ENCODE assay signal across 20 cellular contexts in the genomic region with DNA sequence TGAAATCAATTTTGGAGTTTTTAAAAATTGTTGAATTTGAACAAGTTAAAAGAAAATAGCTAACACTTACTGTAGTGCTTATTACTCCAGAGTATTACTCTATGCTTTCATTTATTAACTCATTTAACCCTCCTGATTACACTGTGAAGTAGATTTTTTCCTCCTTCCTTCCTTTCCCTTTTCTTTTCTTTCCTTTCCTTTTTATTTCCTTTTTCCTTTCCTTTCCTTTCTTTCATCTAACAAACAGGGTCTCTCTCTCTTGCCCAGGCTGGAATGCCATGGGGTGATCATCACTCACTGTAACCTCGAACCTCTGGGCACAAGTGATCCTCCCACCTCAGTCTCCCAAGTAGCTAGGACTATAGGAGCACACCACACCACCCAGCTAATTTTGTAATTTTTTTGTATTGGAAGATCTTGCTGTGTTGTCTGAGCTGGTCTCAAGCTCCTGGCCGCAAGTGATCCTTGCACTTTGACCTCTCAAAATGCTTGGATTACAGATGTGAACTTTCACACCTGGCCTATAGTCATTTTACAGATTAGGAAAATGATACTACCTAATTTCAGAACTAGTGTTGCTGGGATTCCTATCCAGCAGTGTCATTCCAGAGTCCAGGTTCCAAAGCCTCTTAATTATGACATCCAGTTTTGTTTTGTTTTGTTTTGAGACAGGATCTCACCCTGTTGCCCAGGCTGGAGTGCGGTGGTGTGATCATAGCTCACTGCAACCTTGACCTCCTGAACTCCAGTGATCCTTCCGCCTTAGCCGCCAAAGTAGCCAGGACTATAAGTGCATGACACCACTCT. TPM values are rescaled to one million over a fixed set of nuclear protein-coding genes. Genes with fewer than 3 reads are reported as not detected.
DNase-seq lines count a peak whose midpoint lies in the region; ATAC-seq and TF ChIP-seq lines count a peak whose summit lies in the region.
"Had no signal": no experiment of that assay in that cellular context is flagged by ENCODE, and none has a peak within 500 bp of the region (broad histone marks: within the 10 kb centered on the region; RNA-seq: fewer than 3 reads in every experiment).

No MANE protein-coding gene starts in this region.

- H3K36me3 Mint-ChIP-seq in activated CD8-positive, alpha-beta T cell treated with anti-CD3 and anti-CD28 coated beads for 36 hours (ENCODE audit: low read depth), result peaks cover 24% of the 10 kb centered on the region
- H3K36me3 Mint-ChIP-seq in activated CD8-positive, alpha-beta T cell treated with anti-CD3 and anti-CD28 coated beads, Interleukin-2, amount 10 ng/mL, durations not matched to agents 7 days and 5 days (ENCODE audit: low read depth), result peaks cover 28% of the 10 kb centered on the region
- H3K36me3 Mint-ChIP-seq in WTC11 (peaks cover 32% of the 10 kb centered on the region), immature natural killer cell (peaks cover 7 to 20% (median 8%) of the 10 kb centered on the region in 3 donors), progenitor cell of endocrine pancreas (ENCODE audit: insufficient read depth) (peaks cover 32% of the 10 kb centered on the region)

- intact Hi-C loops in activated CD8-positive, alpha-beta T cell treated with anti-CD3 and anti-CD28 coated beads for 36 hours (cut with micrococcal nuclease), result no loop called here

- TF ChIP-seq CTCF in activated CD8-positive, alpha-beta T cell treated with anti-CD3 and anti-CD28 coated beads for 36 hours (IDR thresholded peaks at IDR 0.05), result no peak
- TF ChIP-seq CTCF in WTC11 (IDR thresholded peaks at IDR 0.05) (no peak), progenitor cell of endocrine pancreas (IDR thresholded peaks at IDR 0.05; ENCODE audit: unreplicated experiment) (no peak)

- POLR2A ChIA-PET in activated CD8-positive, alpha-beta T cell treated with anti-CD3 and anti-CD28 coated beads for 36 hours (lab: Charles Lee), result no interaction called here
- POLR2A ChIA-PET in activated CD8-positive, alpha-beta T cell treated with anti-CD3 and anti-CD28 coated beads, Interleukin-2, amount 10 ng/mL, durations not matched to agents 7 days and 5 days (lab: Charles Lee), result no interaction called here
- POLR2A ChIA-PET in WTC11 (lab: Charles Lee), result interaction anchor here (0.5 kb wide), 1 partner anchor 80 kb away, joined by 3 read pairs; no protein-coding TSS in a partner anchor

- no peak overlapping the region for H3K4me3 Mint-ChIP-seq in activated CD8-positive, alpha-beta T cell treated with anti-CD3 and anti-CD28 coated beads for 36 hours
- H3K4me3 Mint-ChIP-seq in activated CD8-positive, alpha-beta T cell treated with anti-CD3 and anti-CD28 coated beads, Interleukin-2, amount 10 ng/mL, durations not matched to agents 7 days and 5 days, result no peak overlapping the region
- H3K4me3 Mint-ChIP-seq in WTC11 (no peak overlapping the region), immature natural killer cell (peak overlapping the region in 1 of 5 donors; percentile 36), progenitor cell of endocrine pancreas (ENCODE audit: low read depth) (no peak overlapping the region)
- H3K4me3 Mint-ChIP-seq: activated naive CD8-positive, alpha-beta T cell treated with anti-CD3 and anti-CD28 coated beads, Interleukin-2, amount 10 ng/mL, durations not matched to agents 7 days and 5 days had no signal

- DNase-seq in activated CD8-positive, alpha-beta T cell treated with anti-CD3 and anti-CD28 coated beads for 36 hours, result no peak
- DNase-seq in activated CD8-positive, alpha-beta T cell treated with anti-CD3 and anti-CD28 coated beads, Interleukin-2, amount 10 ng/mL, durations not matched to agents 7 days and 5 days, result no peak
- DNase-seq in WTC11 (ENCODE audit: low spot score) (no peak), immature natural killer cell (no peak), progenitor cell of endocrine pancreas (ENCODE audit: low spot score, unreplicated experiment) (no peak), T-helper 1 cell (no peak)
- DNase-seq: 8988T; activated CD8-positive, alpha-beta memory T cell treated with anti-CD3 and anti-CD28 coated beads, Interleukin-2, amount 50 U/mL, for 48 hours; activated naive CD8-positive, alpha-beta T cell treated with anti-CD3 and anti-CD28 coated beads, Interleukin-2, amount 10 ng/mL, durations not matched to agents 7 days and 5 days; foreskin melanocyte; left lung; NCI-H1436; NCI-H2171; NCI-H526 treated with DMSO at 0.1 percent for 48 hours; SJCRH30; stimulated activated CD8-positive, alpha-beta memory T cell treated with anti-CD3 and anti-CD28 coated beads, Interleukin-4, amount 100 ng/mL, for 48 hours; T-helper 9 cell had no signal

- H3K27me3 Mint-ChIP-seq in activated CD8-positive, alpha-beta T cell treated with anti-CD3 and anti-CD28 coated beads for 36 hours, result no peaks in the 10 kb centered on the region
- H3K27me3 Mint-ChIP-seq in activated CD8-positive, alpha-beta T cell treated with anti-CD3 and anti-CD28 coated beads, Interleukin-2, amount 10 ng/mL, durations not matched to agents 7 days and 5 days (ENCODE audit: low read depth), result no peaks in the 10 kb centered on the region
- H3K27me3 Mint-ChIP-seq in WTC11 (ENCODE audit: low read depth) (no peaks in the 10 kb centered on the region), immature natural killer cell (ENCODE audit: low read depth in 3 of 3) (no peaks in the 10 kb centered on the region), progenitor cell of endocrine pancreas (no peaks in the 10 kb centered on the region)
- H3K27me3 Mint-ChIP-seq: activated naive CD8-positive, alpha-beta T cell treated with anti-CD3 and anti-CD28 coated beads, Interleukin-2, amount 10 ng/mL, durations not matched to agents 7 days and 5 days had no signal

- peaks cover 28% of the 10 kb centered on the region for H3K4me1 Mint-ChIP-seq in activated CD8-positive, alpha-beta T cell treated with anti-CD3 and anti-CD28 coated beads for 36 hours (ENCODE audit: low read depth)
- H3K4me1 Mint-ChIP-seq in activated CD8-positive, alpha-beta T cell treated with anti-CD3 and anti-CD28 coated beads, Interleukin-2, amount 10 ng/mL, durations not matched to agents 7 days and 5 days (ENCODE audit: low read depth), result peaks cover 15% of the 10 kb centered on the region
- H3K4me1 Mint-ChIP-seq in WTC11, result peaks cover 11% of the 10 kb centered on the region
- H3K4me1 Mint-ChIP-seq in immature natural killer cell, result peaks cover 31 to 51% of the 10 kb centered on the region in 2 donors
- peaks cover 24% of the 10 kb centered on the region for H3K4me1 Mint-ChIP-seq in progenitor cell of endocrine pancreas (ENCODE audit: low read depth)

- ATAC-seq in activated CD8-positive, alpha-beta T cell treated with anti-CD3 and anti-CD28 coated beads for 36 hours, result no peak
- ATAC-seq in activated CD8-positive, alpha-beta T cell treated with anti-CD3 and anti-CD28 coated beads, Interleukin-2, amount 10 ng/mL, durations not matched to agents 7 days and 5 days, result no peak
- ATAC-seq in WTC11, result no peak
- ATAC-seq in GM21737 (IDR thresholded peaks at IDR 0.05; ENCODE audit: unreplicated experiment), result no peak
- no peak for ATAC-seq in GM21515 (IDR thresholded peaks at IDR 0.05; ENCODE audit: unreplicated experiment)
- ATAC-seq: activated CD4-positive, CD25-positive, alpha-beta regulatory T cell treated with anti-CD3 and anti-CD28 coated beads, Interleukin-2, amount 50 U/mL, for 24 hours; left lung had no signal

- H3K9me3 Mint-ChIP-seq in activated CD8-positive, alpha-beta T cell treated with anti-CD3 and anti-CD28 coated beads for 36 hours, result peaks cover 2% of the 10 kb centered on the region
- no peaks in the 10 kb centered on the region for H3K9me3 Mint-ChIP-seq in activated CD8-positive, alpha-beta T cell treated with anti-CD3 and anti-CD28 coated beads, Interleukin-2, amount 10 ng/mL, durations not matched to agents 7 days and 5 days (ENCODE audit: insufficient read depth)
- H3K9me3 Mint-ChIP-seq in WTC11, result peaks cover 15% of the 10 kb centered on the region
- H3K9me3 Mint-ChIP-seq in immature natural killer cell, result peaks cover 0 to 2% (median 0%) of the 10 kb centered on the region in 6 donors
- H3K9me3 Mint-ChIP-seq in progenitor cell of endocrine pancreas (ENCODE audit: low read depth), result peaks cover 2% of the 10 kb centered on the region

- CTCF ChIA-PET in activated CD8-positive, alpha-beta T cell treated with anti-CD3 and anti-CD28 coated beads for 36 hours (lab: Charles Lee), result interaction anchor here (0.9 to 2.8 kb wide), 3 partner anchors 23 to 85 kb away, joined by 3 to 10 read pairs (median 3); no protein-coding TSS in a partner anchor
- CTCF ChIA-PET in activated CD8-positive, alpha-beta T cell treated with anti-CD3 and anti-CD28 coated beads, Interleukin-2, amount 10 ng/mL, durations not matched to agents 7 days and 5 days (lab: Charles Lee), result no interaction called here
- CTCF ChIA-PET in WTC11 (lab: Charles Lee), result no interaction called here

- H3K27ac Mint-ChIP-seq in activated CD8-positive, alpha-beta T cell treated with anti-CD3 and anti-CD28 coated beads for 36 hours, result peak overlapping the region; percentile 9
- no peak overlapping the region for H3K27ac Mint-ChIP-seq in activated CD8-positive, alpha-beta T cell treated with anti-CD3 and anti-CD28 coated beads, Interleukin-2, amount 10 ng/mL, durations not matched to agents 7 days and 5 days
- H3K27ac Mint-ChIP-seq in WTC11 (peak overlapping the region; percentile 63), immature natural killer cell (peak overlapping the region in 4 of 6 donors; percentile 24 to 70 (median 60)), progenitor cell of endocrine pancreas (peak overlapping the region; percentile 4)
- H3K27ac Mint-ChIP-seq: activated naive CD8-positive, alpha-beta T cell treated with anti-CD3 and anti-CD28 coated beads, Interleukin-2, amount 10 ng/mL, durations not matched to agents 7 days and 5 days had no signal

TF ChIP-seq in WTC11, 78 proteins besides CTCF, POLR2A, EP300 and RAD21 (continues in another document):
- TF ChIP-seq ZNF121 (CRISPR knock-in tag; IDR thresholded peaks at IDR 0.05) (peak; percentile 65; the same call in 1 of the 2 replicates), GTF2I (CRISPR knock-in tag; conservative IDR thresholded peaks at IDR 0.05) (no peak)

RNA-seq across cellular contexts. Expression of a gene that starts 59.9 kb away (rescaled TPM):
- total RNA-seq in activated CD8-positive, alpha-beta T cell treated with anti-CD3 and anti-CD28 coated beads for 36 hours, result 10 to 100 TPM; 33.5 to 34.6 TPM
- 10 to 100 TPM; 51.7 to 53.0 TPM for total RNA-seq in activated CD8-positive, alpha-beta T cell treated with anti-CD3 and anti-CD28 coated beads, Interleukin-2, amount 10 ng/mL, durations not matched to agents 7 days and 5 days
- total RNA-seq in WTC11 (2021) (86.4 to 87.1 TPM (median 86.5 TPM) in 3 replicates), progenitor cell of endocrine pancreas (89.1 and 90.3 TPM in 2 replicates)
- polyA plus RNA-seq in immature natural killer cell, result 1 to 10 TPM; 2.0 to 3.4 (median 2.2) TPM
